In genomic region chr4:155676430-155676825, GRCh38 we compare ENCODE assay signal across 11 cellular contexts. TPM values are rescaled to one million over a fixed set of nuclear protein-coding genes. Genes with fewer than 3 reads are reported as not detected.
DNase-seq lines count a peak whose midpoint lies in the region; ATAC-seq and TF ChIP-seq lines count a peak whose summit lies in the region.
"Had no signal": no experiment of that assay in that cellular context is flagged by ENCODE, and none has a peak within 500 bp of the region (broad histone marks: within the 10 kb centered on the region; RNA-seq: fewer than 3 reads in every experiment).

No MANE protein-coding gene starts in this region.

- H3K9ac ChIP-seq in KMS-11 (peak overlapping the region; percentile 12; the same call in 1 of the 2 replicates), neuronal stem cell (ENCODE audit: low read depth, low read length, poor library complexity) (no peak overlapping the region)

- H4K91ac ChIP-seq in neuronal stem cell (ENCODE audit: low read depth, low read length, poor library complexity): no peak overlapping the region

- no CpG with 5 or more reads among the region's 4 CpGs for WGBS in neuronal stem cell (ENCODE audit: extremely low coverage in 2 of 2, insufficient read length in 2 of 2, insufficient replicate concordance in 1 of 2), 2 donors

- ATAC-seq in GM18505 (IDR thresholded peaks at IDR 0.05; ENCODE audit: unreplicated experiment): no peak
- ATAC-seq in stimulated activated memory B cell treated with anti-CD40 and anti-IgM and Interleukin-4, amounts not matched to agents 10 μg/mL and 1 μg/mL and 100 μg/mL, for 72 hours: no peak

- no peak overlapping the region for H3K23ac ChIP-seq in neuronal stem cell (ENCODE audit: low read depth, low read length, poor library complexity)

- no peaks in the 10 kb centered on the region for H3K4me1 Mint-ChIP-seq in stimulated activated memory B cell treated with anti-CD40 and anti-IgM and Interleukin-4, amounts not matched to agents 10 μg/mL and 1 μg/mL and 100 μg/mL, for 72 hours

- no peak overlapping the region for H2BK12ac ChIP-seq in neuronal stem cell (ENCODE audit: low read length)

- H2BK5ac ChIP-seq in neuronal stem cell (ENCODE audit: low read length): no peak overlapping the region

- DNase-seq in COR-L47 (lab: John Stamatoyannopoulos, UW): peak; percentile 36
- DNase-seq in epithelial cell of esophagus (ENCODE audit: low read depth): peak; percentile 18
- peak; percentile 12 for DNase-seq in neuronal stem cell (ENCODE audit: low spot score)
- no peak for DNase-seq in effector CD8-positive, alpha-beta T cell (lab: John Stamatoyannopoulos, UW)
- DNase-seq in HUDEP-2 (lab: John Stamatoyannopoulos, UW; ENCODE audit: unreplicated experiment in 76 of 76): no peak
- DNase-seq: activated T-cell treated with anti-CD3 and anti-CD28 coated beads, Interleukin-2, amount 50 U/mL, for 24 hours; NCI-H1930 had no signal

- no peak overlapping the region for H3K27ac Mint-ChIP-seq in stimulated activated memory B cell treated with anti-CD40 and anti-IgM and Interleukin-4, amounts not matched to agents 10 μg/mL and 1 μg/mL and 100 μg/mL, for 72 hours
- H3K27ac Mint-ChIP-seq: activated T-cell treated with anti-CD3 and anti-CD28 coated beads, Interleukin-2, amount 50 U/mL, for 24 hours had no signal

- no peak overlapping the region for H2BK120ac ChIP-seq in neuronal stem cell (ENCODE audit: low read depth, low read length)

- H4K20me1 ChIP-seq in KMS-11 (ENCODE audit: insufficient read depth): peaks cover 18% of the 10 kb centered on the region; the same call in 1 of the 2 replicates

- no peaks in the 10 kb centered on the region for H3K27me3 Mint-ChIP-seq in stimulated activated memory B cell treated with anti-CD40 and anti-IgM and Interleukin-4, amounts not matched to agents 10 μg/mL and 1 μg/mL and 100 μg/mL, for 72 hours

- no peak for TF ChIP-seq CTCF in KMS-11 (conservative IDR thresholded peaks at IDR 0.05; ENCODE audit: low read depth, low read length)
- TF ChIP-seq CTCF in epithelial cell of esophagus (IDR thresholded peaks at IDR 0.05; ENCODE audit: insufficient read depth, low read depth, low read length, missing control alignments): no peak

- no peak overlapping the region for H3K4ac ChIP-seq in neuronal stem cell (ENCODE audit: low read length)

- H4K8ac ChIP-seq in neuronal stem cell (ENCODE audit: low read depth, low read length): no peak overlapping the region

- H3K27me3 ChIP-seq in KMS-11 (ENCODE audit: insufficient read depth, low read depth) (no peaks in the 10 kb centered on the region), neuronal stem cell (ENCODE audit: control insufficient read depth in 3 of 3, insufficient read depth in 3 of 3, low read depth in 1 of 3, low read length in 3 of 3) (peaks cover 0 to 8% (median 0%) of the 10 kb centered on the region in 3 experiments)

- H3K14ac ChIP-seq in neuronal stem cell (ENCODE audit: low read length): no peak overlapping the region

- H3K36me3 ChIP-seq in KMS-11 (ENCODE audit: insufficient read depth) (peaks cover 5% of the 10 kb centered on the region), neuronal stem cell (replicated peaks in 1 of 2; ENCODE audit: control insufficient read depth in 2 of 2, insufficient read depth in 2 of 2, low read length in 2 of 2) (no peaks in the 10 kb centered on the region)

- no peak overlapping the region for H2BK15ac ChIP-seq in neuronal stem cell (ENCODE audit: low read length)

- H2AFZ ChIP-seq in KMS-11 (ENCODE audit: low read depth) (no peak overlapping the region), neuronal stem cell (ENCODE audit: low read length) (no peak overlapping the region)

- no peak overlapping the region for H3K18ac ChIP-seq in neuronal stem cell (ENCODE audit: low read length)

- peaks cover 100% of the 10 kb centered on the region for H3K79me2 ChIP-seq in KMS-11 (ENCODE audit: insufficient read depth, low read depth)

- H3K4me3 Mint-ChIP-seq in stimulated activated memory B cell treated with anti-CD40 and anti-IgM and Interleukin-4, amounts not matched to agents 10 μg/mL and 1 μg/mL and 100 μg/mL, for 72 hours: no peak overlapping the region
- H3K4me3 Mint-ChIP-seq: activated T-cell treated with anti-CD3 and anti-CD28 coated beads, Interleukin-2, amount 50 U/mL, for 24 hours had no signal

- no peak for TF ChIP-seq POLR2A in GM18505 (IDR thresholded peaks at IDR 0.05; ENCODE audit: borderline replicate concordance, extremely low read depth, insufficient read depth, insufficient read length)

- H3K4me2 ChIP-seq in KMS-11 (peak overlapping the region; percentile 64), neuronal stem cell (ENCODE audit: insufficient read depth, low read length, poor library complexity, severe bottlenecking) (no peak overlapping the region)

- H3K36me3 Mint-ChIP-seq in stimulated activated memory B cell treated with anti-CD40 and anti-IgM and Interleukin-4, amounts not matched to agents 10 μg/mL and 1 μg/mL and 100 μg/mL, for 72 hours: no peaks in the 10 kb centered on the region

- H3K4me3 ChIP-seq in KMS-11 (IDR thresholded peaks at IDR 0.05; ENCODE audit: insufficient read depth, low read depth, low read length): no peak overlapping the region
- no peak overlapping the region for H3K4me3 ChIP-seq in epithelial cell of esophagus (ENCODE audit: low read length)
- no peak overlapping the region for H3K4me3 ChIP-seq in neuronal stem cell (ENCODE audit: low read length in 2 of 2)
- H3K4me3 ChIP-seq: lung had no signal

- no peaks in the 10 kb centered on the region for H3K79me1 ChIP-seq in neuronal stem cell (ENCODE audit: low read depth, low read length)

- H3K9me3 Mint-ChIP-seq in stimulated activated memory B cell treated with anti-CD40 and anti-IgM and Interleukin-4, amounts not matched to agents 10 μg/mL and 1 μg/mL and 100 μg/mL, for 72 hours: no peaks in the 10 kb centered on the region
- H3K9me3 Mint-ChIP-seq: activated T-cell treated with anti-CD3 and anti-CD28 coated beads, Interleukin-2, amount 50 U/mL, for 24 hours had no signal

- peak overlapping the region; percentile 58; the same call in 1 of the 2 replicates for H3K27ac ChIP-seq in KMS-11
- H3K27ac ChIP-seq in neuronal stem cell (replicated peaks; ENCODE audit: low read length): peak overlapping the region; percentile 48

- H3K9me3 ChIP-seq in neuronal stem cell (replicated peaks in 1 of 2; ENCODE audit: control insufficient read depth in 2 of 2, insufficient read depth in 1 of 2, low read depth in 1 of 2, low read length in 2 of 2): no peaks in the 10 kb centered on the region

- H3K4me1 ChIP-seq in KMS-11 (ENCODE audit: low read depth, poor library complexity, severe bottlenecking): peaks cover 97% of the 10 kb centered on the region
- peaks cover 0 to 10% of the 10 kb centered on the region in 2 donors for H3K4me1 ChIP-seq in neuronal stem cell (ENCODE audit: control insufficient read depth in 2 of 2, insufficient read depth in 1 of 2, low read depth in 1 of 2, low read length in 2 of 2)

- no peak overlapping the region for H2AK5ac ChIP-seq in neuronal stem cell (ENCODE audit: low read depth, low read length)

RNA-seq across cellular contexts. Expression of gene GUCY1A1, which starts 9.8 kb away (rescaled TPM):
- 5.6 TPM for polyA plus RNA-seq in neuronal stem cell (2013, experiment 1 of 2)
- 5.0 TPM for polyA plus RNA-seq in neuronal stem cell (2013, experiment 2 of 2)

Comparison
In these comparisons a context has a peak if more than half of its experiments do, and no peak if none do; other contexts are left out.
1. DNase-seq: peak in COR-L47 (single experiment), epithelial cell of esophagus (single experiment) and neuronal stem cell (single experiment); none in effector CD8-positive, alpha-beta T cell (single experiment) and HUDEP-2 (0 of 76).